1 cellular context compared by ENCODE assay signal in genomic region chr11:67293090-67293489, GRCh38.
TF ChIP-seq lines count a peak whose summit lies in the region.

No MANE protein-coding gene starts in this region.

TF ChIP-seq in endothelial cell of umbilical vein, 7 proteins besides CTCF, POLR2A, EP300 and RAD21:
- TF ChIP-seq MAX (IDR thresholded peaks at IDR 0.05; ENCODE audit: insufficient read depth, insufficient read length) (no peak), FOS (IDR thresholded peaks at IDR 0.05; ENCODE audit: borderline replicate concordance, insufficient read depth, low read length) (no peak), JUN (IDR thresholded peaks at IDR 0.05; ENCODE audit: borderline replicate concordance, insufficient read depth, insufficient read length, low read depth) (no peak), POLR2AphosphoS5 (IDR thresholded peaks at IDR 0.05; ENCODE audit: insufficient read depth, low read depth, low read length) (no peak), MYC (IDR thresholded peaks at IDR 0.05; ENCODE audit: low read depth, low read length) (no peak), EZH2 (IDR thresholded peaks at IDR 0.05; ENCODE audit: borderline replicate concordance, low read depth, low read length, severe bottlenecking) (no peak), GATA2 (IDR thresholded peaks at IDR 0.05; ENCODE audit: insufficient read depth, insufficient read length, low read depth, low read length) (no peak)
TF ChIP-seq in endothelial cell of umbilical vein: peak in this region for 0.
